Comparison of ENCODE assay signal across 8 cellular contexts in genomic region chr19:47112664-47113445, GRCh38. TPM values are rescaled to one million over a fixed set of nuclear protein-coding genes. Genes with fewer than 3 reads are reported as not detected.
DNase-seq lines count a peak whose midpoint lies in the region; ATAC-seq and TF ChIP-seq lines count a peak whose summit lies in the region.

No MANE protein-coding gene starts in this region.

- no peaks in the 10 kb centered on the region for H3K36me3 ChIP-seq in lung (ENCODE audit: control insufficient read depth in 2 of 2, insufficient read depth in 2 of 2, low read length in 2 of 2)

- TF ChIP-seq CTCF in GM20000 (IDR thresholded peaks at IDR 0.05; ENCODE audit: extremely low read depth, missing control alignments) (no peak), lung (IDR thresholded peaks at IDR 0.05; ENCODE audit: control extremely low read depth, extremely low read depth) (no peak)

- peaks cover 3 to 10% of the 10 kb centered on the region in 2 donors for H3K4me1 ChIP-seq in lung (ENCODE audit: control insufficient read depth in 2 of 2, insufficient read depth in 2 of 2, low read length in 2 of 2)

- H3K9me3 ChIP-seq in lung (ENCODE audit: control insufficient read depth in 2 of 2, insufficient read depth in 1 of 2, low read length in 1 of 2) = no peaks in the 10 kb centered on the region

- no peaks in the 10 kb centered on the region for H3K27me3 ChIP-seq in lung (ENCODE audit: control insufficient read depth, insufficient read depth)

- ATAC-seq in lung (ENCODE audit: insufficient read depth, low FRiP score) = peak; percentile 93

- peak overlapping the region; percentile 94 for H3K4me3 ChIP-seq in lung

- 0% methylated on average over 64 of the region's 64 CpGs for WGBS in lung, 2 donors

- peak overlapping the region; percentile 100 for H3K27ac ChIP-seq in lung (ENCODE audit: low read depth in 1 of 2, low read length in 1 of 2)

- DNase-seq in CMK (ENCODE audit: low read depth) (peak; percentile 97), GM20000 (ENCODE audit: low spot score) (peak; percentile 95), HS-5 (ENCODE audit: low read depth) (peak; percentile 97), NK-92 (lab: John Stamatoyannopoulos, UW; ENCODE audit: unreplicated experiment) (peak; percentile 89), lung (ENCODE audit: low spot score) (peak; percentile 99)
- peak; percentile 98 for DNase-seq in activated CD8-positive, alpha-beta memory T cell treated with anti-CD3 and anti-CD28 coated beads for 24 hours
- DNase-seq in effector CD4-positive, alpha-beta T cell = peak; percentile 99
- DNase-seq in stimulated activated CD4-positive, alpha-beta T cell treated with anti-CD3 and anti-CD28 coated beads, TNF-alpha, amount 100 ng/mL, for 24 hours (ENCODE audit: low read depth in 3 of 3) = peak; percentile 97 to 99 (median 99)

RNA-seq across cellular contexts. Expression of gene ZC3H4, which starts 0.7 kb away (rescaled TPM):
- 10 to 100 TPM; 19.4 to 51.6 TPM for total RNA-seq in lung
- 10 to 100 TPM; 12.2 to 13.1 TPM for polyA plus RNA-seq in lung

RNA-seq across cellular contexts. Expression of gene SAE1, which starts 17.8 kb away (rescaled TPM):
- 10 to 100 TPM; 55.9 TPM for total RNA-seq in lung
- 10 to 100 TPM; 28.6 to 58.1 TPM for polyA plus RNA-seq in lung

Comparison
In these comparisons a context has a peak if more than half of its experiments do, and no peak if none do; other contexts are left out.
1. Peak in every context shown above with its lines: DNase-seq, ATAC-seq, H3K4me3 ChIP-seq and H3K27ac ChIP-seq.